Comparison of ENCODE assay signal across 9 cellular contexts in genomic region chr1:167430134-167430848, GRCh38.
DNase-seq lines count a peak whose midpoint lies in the region; ATAC-seq and TF ChIP-seq lines count a peak whose summit lies in the region.
"Had no signal": no experiment of that assay in that cellular context is flagged by ENCODE, and none has a peak within 500 bp of the region (broad histone marks: within the 10 kb centered on the region; RNA-seq: fewer than 3 reads in every experiment).

No MANE protein-coding gene starts in this region.

- peaks cover 66% of the 10 kb centered on the region for H3K36me3 Mint-ChIP-seq in CD4-positive, alpha-beta T cell (ENCODE audit: low read depth)
- H3K36me3 Mint-ChIP-seq in Calu3 (ENCODE audit: insufficient read depth, unreplicated experiment), result no peaks in the 10 kb centered on the region
- no peaks in the 10 kb centered on the region for H3K36me3 Mint-ChIP-seq in type B pancreatic cell

- H3K4me1 Mint-ChIP-seq in CD4-positive, alpha-beta T cell (ENCODE audit: low read depth), result peaks cover 66% of the 10 kb centered on the region
- H3K4me1 Mint-ChIP-seq in Calu3 (ENCODE audit: low read depth, unreplicated experiment) (no peaks in the 10 kb centered on the region), type B pancreatic cell (ENCODE audit: unreplicated experiment) (peaks cover 13% of the 10 kb centered on the region)

- H3K27me3 Mint-ChIP-seq in CD4-positive, alpha-beta T cell, result no peaks in the 10 kb centered on the region
- no peaks in the 10 kb centered on the region for H3K27me3 Mint-ChIP-seq in Calu3 (ENCODE audit: unreplicated experiment)
- H3K27me3 Mint-ChIP-seq in type B pancreatic cell, result no peaks in the 10 kb centered on the region

- H3K27ac ChIP-seq in CD4-positive, alpha-beta T cell (ENCODE audit: low read depth, low read length), result peak overlapping the region; percentile 21

- CTCF ChIA-PET in CD4-positive, alpha-beta T cell (lab: Charles Lee), result no interaction called here
- CTCF ChIA-PET in Calu3 (lab: Charles Lee), result no interaction called here

- BruUV-seq in Calu3 (replicated peaks; lab: Mats Ljungman, UMichigan), result no TSS peak

- ATAC-seq in CD4-positive, alpha-beta T cell (ENCODE audit: poor library complexity), result peak; percentile 48
- peak; percentile 56 for ATAC-seq in GM19372 (IDR thresholded peaks at IDR 0.05; ENCODE audit: low read depth, unreplicated experiment)
- ATAC-seq in HG03439 (IDR thresholded peaks at IDR 0.05; ENCODE audit: unreplicated experiment), result peak; percentile 38
- no peak for ATAC-seq in HG02678 (IDR thresholded peaks at IDR 0.05; ENCODE audit: unreplicated experiment)

- H3K9me3 ChIP-seq in CD4-positive, alpha-beta T cell (ENCODE audit: control insufficient read depth, low read length), result no peaks in the 10 kb centered on the region

- no peaks in the 10 kb centered on the region for H3K9me3 Mint-ChIP-seq in CD4-positive, alpha-beta T cell
- H3K9me3 Mint-ChIP-seq in Calu3 (ENCODE audit: low read depth, unreplicated experiment) (no peaks in the 10 kb centered on the region), type B pancreatic cell (no peaks in the 10 kb centered on the region)

- no peak for DNase-seq in CD4-positive, alpha-beta T cell
- DNase-seq in dermis microvascular lymphatic vessel endothelial cell (ENCODE audit: low read depth in 2 of 2) (peak; percentile 17 to 51), Calu3 (no peak), type B pancreatic cell (ENCODE audit: extremely low spot score, unreplicated experiment) (no peak), HuH-7.5 (ENCODE audit: low spot score) (no peak)
- DNase-seq: WERI-Rb-1 had no signal

- H3K27ac Mint-ChIP-seq in CD4-positive, alpha-beta T cell, result peak overlapping the region; percentile 80
- H3K27ac Mint-ChIP-seq in Calu3 (ENCODE audit: unreplicated experiment) (no peak overlapping the region), type B pancreatic cell (no peak overlapping the region)

- POLR2A ChIA-PET in CD4-positive, alpha-beta T cell (lab: Charles Lee), result interaction anchor here (1.0 to 4.8 kb wide), 7 partner anchors 8 to 88 kb away, joined by 3 to 21 read pairs (median 4); partner anchors contain the start of gene CD247

- no peak for TF ChIP-seq CTCF in CD4-positive, alpha-beta T cell (IDR thresholded peaks at IDR 0.05)
- TF ChIP-seq CTCF in Calu3 (IDR thresholded peaks at IDR 0.05; ENCODE audit: unreplicated experiment) (no peak), type B pancreatic cell (conservative IDR thresholded peaks at IDR 0.05) (no peak)

- intact Hi-C loops in CD4-positive, alpha-beta T cell (cut with DNase I, micrococcal nuclease), result no loop called here
- intact Hi-C loops in Calu3 (cut with micrococcal nuclease; ENCODE audit: unreplicated experiment), result loop anchor here (10.0 kb wide), 1 partner anchor 305 kb away; no protein-coding TSS in a partner anchor

- H3K4me3 Mint-ChIP-seq in CD4-positive, alpha-beta T cell, result peak overlapping the region; percentile 72
- H3K4me3 Mint-ChIP-seq in Calu3 (ENCODE audit: low read depth, unreplicated experiment) (no peak overlapping the region), type B pancreatic cell (no peak overlapping the region)

- no peaks in the 10 kb centered on the region for H3K27me3 ChIP-seq in CD4-positive, alpha-beta T cell (ENCODE audit: control insufficient read depth, insufficient read depth, low read length)

Comparison
In these comparisons a context has a peak if more than half of its experiments do, and no peak if none do; other contexts are left out.
1. DNase-seq: peak in dermis microvascular lymphatic vessel endothelial cell (2 of 2); none in CD4-positive, alpha-beta T cell (0 of 10), Calu3 (single experiment), type B pancreatic cell (single experiment) and HuH-7.5 (single experiment).